Comparison of ENCODE assay signal across 9 cellular contexts in genomic region chr3:172511783-172512357, GRCh38. TPM values are rescaled to one million over a fixed set of nuclear protein-coding genes. Genes with fewer than 3 reads are reported as not detected.
DNase-seq lines count a peak whose midpoint lies in the region; ATAC-seq and TF ChIP-seq lines count a peak whose summit lies in the region.
"Had no signal": no experiment of that assay in that cellular context is flagged by ENCODE, and none has a peak within 500 bp of the region (broad histone marks: within the 10 kb centered on the region; RNA-seq: fewer than 3 reads in every experiment).

No MANE protein-coding gene starts in this region.

- peak overlapping the region; percentile 54 to 93 (median 67) for H3K4me3 Mint-ChIP-seq in T-cell

- H3K27me3 ChIP-seq in parathyroid adenoma (ENCODE audit: control insufficient read depth, insufficient read depth, low read length) (no peaks in the 10 kb centered on the region), vagina (no peaks in the 10 kb centered on the region)
- H3K27me3 ChIP-seq: SJSA1 had no signal

- H3K9me3 ChIP-seq in parathyroid adenoma (ENCODE audit: control insufficient read depth, low read length) (no peaks in the 10 kb centered on the region), vagina (no peaks in the 10 kb centered on the region)
- H3K9me3 ChIP-seq: SJSA1 had no signal

- CTCF ChIA-PET in T-cell (lab: Charles Lee) = interaction anchor here (0.7 to 3.0 kb wide), 4 partner anchors 11 to 111 kb away, joined by 4 to 8 read pairs (median 6); partner anchors contain the start of gene TNFSF10 (in 1 of the 2)

- intact Hi-C loops in vagina (cut with DNase I) = loop anchor here (10.0 kb wide), 1 partner anchor 83 kb away; no protein-coding TSS in a partner anchor
- intact Hi-C loops in sciatic nerve (cut with DNase I) = no loop called here

- TF ChIP-seq POLR2A in vagina (IDR thresholded peaks at IDR 0.05) = no peak

- no peaks in the 10 kb centered on the region for H3K36me3 ChIP-seq in parathyroid adenoma (ENCODE audit: control insufficient read depth, insufficient read depth, low read length)
- peaks cover 0 to 52% of the 10 kb centered on the region in 2 donors for H3K36me3 ChIP-seq in vagina
- H3K36me3 ChIP-seq: SJSA1 had no signal

- POLR2A ChIA-PET in T-cell (lab: Charles Lee) = interaction anchor here in 1 of 2 donors (1.1 kb wide), 1 partner anchor 12 kb away, joined by 4 read pairs; the partner anchor contains the start of gene TNFSF10

- no peak overlapping the region for H3K4me3 ChIP-seq in parathyroid adenoma (ENCODE audit: low read depth, low read length)
- no peak overlapping the region for H3K4me3 ChIP-seq in vagina
- H3K4me3 ChIP-seq: SJSA1 had no signal

- H3K36me3 Mint-ChIP-seq in T-cell = peaks cover 85% of the 10 kb centered on the region

- H3K27ac ChIP-seq in parathyroid adenoma (peak overlapping the region; percentile 60), vagina (no peak overlapping the region)
- H3K27ac ChIP-seq: SJSA1 had no signal

- TF ChIP-seq CTCF in parathyroid adenoma (IDR thresholded peaks at IDR 0.05) (no peak), vagina (IDR thresholded peaks at IDR 0.05) (no peak)

- H3K9me3 Mint-ChIP-seq in T-cell = no peaks in the 10 kb centered on the region

- no peak for DNase-seq in T-cell
- no peak for DNase-seq in NCI-H2029 treated with DMSO at 0.1 percent for 48 hours (lab: John Stamatoyannopoulos, UW)
- no peak for DNase-seq in vagina (ENCODE audit: extremely low spot score in 2 of 2)
- DNase-seq in sciatic nerve (ENCODE audit: low spot score) = no peak
- DNase-seq: mesendoderm had no signal

- H3K27me3 Mint-ChIP-seq in T-cell = no peaks in the 10 kb centered on the region

- no peak overlapping the region for H3K9ac ChIP-seq in parathyroid adenoma

- peak overlapping the region; percentile 94 to 95 for H3K27ac Mint-ChIP-seq in T-cell

- H3K4me1 ChIP-seq in parathyroid adenoma (peaks cover 35% of the 10 kb centered on the region), vagina (peaks cover 40% of the 10 kb centered on the region)

- no peak overlapping the region for H3K4me2 ChIP-seq in parathyroid adenoma (ENCODE audit: low read length)

- H3K4me1 Mint-ChIP-seq in T-cell = peaks cover 66 to 79% (median 74%) of the 10 kb centered on the region in 3 donors

- ATAC-seq in GM19023 (IDR thresholded peaks at IDR 0.05; ENCODE audit: unreplicated experiment) = peak; percentile 37
- ATAC-seq in HG02588 (IDR thresholded peaks at IDR 0.05; ENCODE audit: unreplicated experiment) = peak; percentile 42
- ATAC-seq in T-cell (replicated peaks in 1 of 4) = peak; percentile 34 to 51 (median 48)
- no peak for ATAC-seq in sciatic nerve

- no peak overlapping the region for H2AFZ ChIP-seq in parathyroid adenoma

- no peaks in the 10 kb centered on the region for H3K79me2 ChIP-seq in parathyroid adenoma

RNA-seq across cellular contexts. Expression of gene TNFSF10, which starts 11.4 kb away (rescaled TPM):
- total RNA-seq in T-cell = 10 to 100 TPM; 22.3 to 49.7 (median 35.8) TPM
- total RNA-seq in vagina = 92.8 TPM
- total RNA-seq in sciatic nerve = 36.5 TPM
